21 cellular contexts compared by ENCODE assay signal in genomic region chr1:42979037-42979432, GRCh38.
"Had no signal": no experiment of that assay in that cellular context is flagged by ENCODE, and none has a peak within 500 bp of the region (broad histone marks: within the 10 kb centered on the region; RNA-seq: fewer than 3 reads in every experiment).

No MANE protein-coding gene starts in this region.

- ATAC-seq: lower lobe of right lung, natural killer cell had no signal

- H3K4me3 ChIP-seq: coronary artery, lower lobe of right lung, right atrium auricular region, SK-N-MC, tibial nerve had no signal

- H3K27me3 Mint-ChIP-seq: activated T-cell treated with anti-CD3 and anti-CD28 coated beads, Interleukin-2, amount 50 U/mL, for 24 hours had no signal

- H3K27me3 ChIP-seq: right atrium auricular region, tibial nerve had no signal

- DNase-seq: activated CD4-positive, alpha-beta T cell treated with anti-CD3 and anti-CD28 coated beads for 1 hour; activated CD4-positive, alpha-beta T cell treated with anti-CD3 and anti-CD28 coated beads, Interleukin-2, amount 50 U/mL, for 48 hours; activated effector memory CD4-positive, alpha-beta T cell treated with Interleukin-2 at 50 U/mL for 16 hours; activated naive CD4-positive, alpha-beta T cell treated with anti-CD3 and anti-CD28 coated beads, Interleukin-2, amount 50 U/mL, for 16 hours; activated T-cell treated with anti-CD3 and anti-CD28 coated beads, Interleukin-2, amount 50 U/mL, for 24 hours; caudate nucleus; effector CD4-positive, alpha-beta T cell; left colon; lower lobe of right lung; natural killer cell; stimulated activated CD4-positive, alpha-beta T cell treated with anti-CD3 and anti-CD28 coated beads, Interleukin-15, amount 100 ng/mL, for 24 hours; stimulated activated CD4-positive, alpha-beta T cell treated with anti-CD3 and anti-CD28 coated beads, Interleukin-4, amount 100 ng/mL, for 1 hour; stimulated activated naive CD4-positive, alpha-beta T cell treated with Interleukin-2 at 50 U/mL for 16 hours; substantia nigra; T-helper 9 cell had no signal

- H3K4me3 Mint-ChIP-seq: activated T-cell treated with anti-CD3 and anti-CD28 coated beads, Interleukin-2, amount 50 U/mL, for 24 hours; natural killer cell had no signal

- H3K9me3 ChIP-seq: lower lobe of right lung, right atrium auricular region, tibial nerve had no signal

- FAIRE-seq: frontal cortex, islet of Langerhans had no signal

- H3K9me3 Mint-ChIP-seq: activated T-cell treated with anti-CD3 and anti-CD28 coated beads, Interleukin-2, amount 50 U/mL, for 24 hours; natural killer cell had no signal

- H3K36me3 Mint-ChIP-seq: natural killer cell had no signal

- H3K36me3 ChIP-seq: lower lobe of right lung, right atrium auricular region, tibial nerve had no signal

- H3K27ac ChIP-seq: coronary artery, lower lobe of right lung, right atrium auricular region, SK-N-MC had no signal

- H3K27ac Mint-ChIP-seq: activated T-cell treated with anti-CD3 and anti-CD28 coated beads, Interleukin-2, amount 50 U/mL, for 24 hours; natural killer cell had no signal

- H3K4me1 ChIP-seq: lower lobe of right lung, right atrium auricular region had no signal
